20 cellular contexts compared by ENCODE assay signal in genomic region chr5:62708481-62709325, GRCh38.
"Had no signal": no experiment of that assay in that cellular context is flagged by ENCODE, and none has a peak within 500 bp of the region (broad histone marks: within the 10 kb centered on the region; RNA-seq: fewer than 3 reads in every experiment).

No MANE protein-coding gene starts in this region.

- H3K36me3 ChIP-seq: brain microvascular endothelial cell, colonic mucosa, esophagus squamous epithelium, heart right ventricle, spleen, vagina had no signal

- H3K4me3 ChIP-seq: colonic mucosa, esophagus squamous epithelium, heart right ventricle, lung, spleen, testis, vagina had no signal

- H3K27ac ChIP-seq: brain microvascular endothelial cell, colonic mucosa, esophagus squamous epithelium, heart right ventricle, spleen, testis, vagina had no signal

- DNase-seq: activated CD4-positive, alpha-beta T cell treated with anti-CD3 and anti-CD28 coated beads for 1 hour; activated CD4-positive, alpha-beta T cell treated with anti-CD3 and anti-CD28 coated beads, Interleukin-2, amount 50 U/mL, for 1 hour; activated CD8-positive, alpha-beta T cell treated with anti-CD3 and anti-CD28 coated beads, Interleukin-2, amount 10 ng/mL, durations not matched to agents 7 days and 5 days; activated gamma-delta T cell; activated naive CD4-positive, alpha-beta T cell treated with anti-CD3 and anti-CD28 coated beads, Interleukin-2, amount 50 U/mL, for 16 hours; anterior cingulate cortex; brain microvascular endothelial cell; colonic mucosa; esophagus squamous epithelium; heart right ventricle; naive thymus-derived CD8-positive, alpha-beta T cell; retina; spleen; stimulated activated CD4-positive, alpha-beta T cell treated with anti-CD3 and anti-CD28 coated beads, Interleukin-4, amount 100 ng/mL, for 1 hour; stimulated activated naive CD4-positive, alpha-beta T cell; T-helper 2 cell; testis; trophoblast cell had no signal

- H3K4me1 ChIP-seq: colonic mucosa, heart right ventricle, spleen, testis, vagina had no signal

- H3K9me3 ChIP-seq: colonic mucosa, testis, vagina had no signal

- ATAC-seq: activated CD8-positive, alpha-beta T cell treated with anti-CD3 and anti-CD28 coated beads, Interleukin-2, amount 10 ng/mL, durations not matched to agents 7 days and 5 days; naive thymus-derived CD8-positive, alpha-beta T cell had no signal

- H3K27me3 ChIP-seq: brain microvascular endothelial cell, colonic mucosa, esophagus squamous epithelium, heart right ventricle, spleen, testis, vagina had no signal
